Comparison of ENCODE assay signal across 23 cellular contexts in the genomic region with DNA sequence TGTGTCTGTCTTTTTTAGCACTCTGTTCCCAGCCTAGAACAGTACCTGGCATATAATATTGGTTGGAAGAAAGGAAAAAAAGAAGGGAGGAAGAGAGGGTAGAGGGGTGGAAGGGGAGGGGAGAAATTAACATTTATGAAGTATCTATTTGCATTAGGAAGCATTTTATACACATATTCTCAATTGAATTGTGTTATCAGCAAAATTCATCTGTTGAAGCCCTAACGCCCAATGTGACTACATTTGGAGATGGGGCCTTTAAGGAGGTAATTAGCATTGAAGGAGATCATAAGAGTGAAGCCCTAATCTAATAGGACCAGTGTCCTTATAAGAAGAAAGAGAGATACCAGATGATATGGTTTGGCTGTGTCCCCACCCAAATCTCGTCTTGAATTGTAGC.
"Had no signal": no experiment of that assay in that cellular context is flagged by ENCODE, and none has a peak within 500 bp of the region (broad histone marks: within the 10 kb centered on the region; RNA-seq: fewer than 3 reads in every experiment).

No MANE protein-coding gene starts in this region.

- FAIRE-seq: colon, endothelial cell of umbilical vein, frontal cortex, islet of Langerhans, keratinocyte had no signal

- H3K4me1 ChIP-seq: esophagus muscularis mucosa, gastroesophageal sphincter, heart right ventricle, left lung, lower lobe of right lung had no signal

- H3K36me3 ChIP-seq: esophagus muscularis mucosa, gastroesophageal sphincter, heart right ventricle, left lung, lower lobe of right lung had no signal

- H3K4me3 ChIP-seq: coronary artery, dorsolateral prefrontal cortex, esophagus muscularis mucosa, gastroesophageal sphincter, heart right ventricle, left lung, lower lobe of right lung, mucosa of descending colon had no signal

- H3K27me3 ChIP-seq: foreskin keratinocyte had no signal

- H3K9me3 ChIP-seq: lower lobe of right lung had no signal

- H3K27ac ChIP-seq: coronary artery, dorsolateral prefrontal cortex, esophagus muscularis mucosa, foreskin keratinocyte, gastroesophageal sphincter, heart right ventricle, left lung, lower lobe of right lung had no signal

- DNase-seq: dermis blood vessel endothelial cell; dorsolateral prefrontal cortex; effector CD4-positive, alpha-beta T cell; effector memory CD4-positive, alpha-beta T cell; head of caudate nucleus; heart right ventricle; hippocampal formation; left cardiac atrium; left lung; left ventricle myocardium superior; lower lobe of right lung; mesenchymal stem cell; mucosa of descending colon; naive B cell had no signal

- ATAC-seq: gastroesophageal sphincter, heart right ventricle, left cardiac atrium, left lung, left ventricle myocardium superior, lower lobe of right lung, mucosa of descending colon had no signal
